In genomic region chr10:89076120-89076519, GRCh38 we compare ENCODE assay signal across 27 cellular contexts.
DNase-seq lines count a peak whose midpoint lies in the region; ATAC-seq, FAIRE-seq and TF ChIP-seq lines count a peak whose summit lies in the region.
"Had no signal": no experiment of that assay in that cellular context is flagged by ENCODE, and none has a peak within 500 bp of the region (broad histone marks: within the 10 kb centered on the region; RNA-seq: fewer than 3 reads in every experiment).

No MANE protein-coding gene starts in this region.

- POLR2A ChIA-PET in T-cell (lab: Charles Lee): interaction anchor here in 1 of 2 donors (0.6 kb wide), 1 partner anchor 1717 kb away, joined by 3 read pairs; no protein-coding TSS in a partner anchor

- no peak overlapping the region for H3K4me3 Mint-ChIP-seq in activated CD4-positive, alpha-beta T cell treated with anti-CD3 and anti-CD28 coated beads, Interleukin-2, amount 10 ng/mL, durations not matched to agents 24 days and 14 days
- H3K4me3 Mint-ChIP-seq in T-cell: no peak overlapping the region
- H3K4me3 Mint-ChIP-seq: CD4-positive, alpha-beta T cell had no signal

- intact Hi-C loops in activated CD4-positive, alpha-beta T cell treated with anti-CD3 and anti-CD28 coated beads, Interleukin-2, amount 10 ng/mL, durations not matched to agents 24 days and 14 days (cut with micrococcal nuclease): loop anchor here (1.0 to 2.0 kb wide), 2 partner anchors 8 to 87 kb away; no protein-coding TSS in a partner anchor

- H3K4me3 ChIP-seq in keratinocyte (ENCODE audit: control insufficient read depth in 2 of 3, extremely low read depth in 1 of 3, insufficient read depth in 2 of 3, low read depth in 1 of 3, low read length in 3 of 3): no peak overlapping the region
- H3K4me3 ChIP-seq: BLaER1 treated with 17β-estradiol and CSF1 and Interleukin-3, amounts not matched to agents 10 nM and 100 nM; GM23248; PC-9 had no signal

- dilution Hi-C loops in keratinocyte (cut with MboI; ENCODE audit: extremely low pct_ligation_motif_present, low sequenced_read_pairs): no loop called here

- H3K27me3 ChIP-seq in keratinocyte (ENCODE audit: control insufficient read depth, extremely low read depth, insufficient read depth, low read length): no peaks in the 10 kb centered on the region
- H3K27me3 ChIP-seq: BLaER1 treated with 17β-estradiol and CSF1 and Interleukin-3, amounts not matched to agents 10 nM and 100 nM had no signal

- H4K20me1 ChIP-seq in keratinocyte (ENCODE audit: control insufficient read depth, extremely low read depth, insufficient read depth, low read length): no peaks in the 10 kb centered on the region
- H4K20me1 ChIP-seq: BLaER1 treated with 17β-estradiol and CSF1 and Interleukin-3, amounts not matched to agents 10 nM and 100 nM had no signal

- in situ Hi-C loops in ACHN (cut with HindIII; ENCODE audit: low pct_ligation_motif_present, low pct_unique_long_range_greater_than_20kb, low sequenced_read_pairs): no loop called here

- peaks cover 24% of the 10 kb centered on the region for H3K27me3 Mint-ChIP-seq in activated CD4-positive, alpha-beta T cell treated with anti-CD3 and anti-CD28 coated beads, Interleukin-2, amount 10 ng/mL, durations not matched to agents 24 days and 14 days
- peaks cover 0 to 8% of the 10 kb centered on the region in 2 donors for H3K27me3 Mint-ChIP-seq in T-cell

- no peak for TF ChIP-seq CTCF in keratinocyte (optimal IDR thresholded peaks at IDR 0.05 in 1 of 3, IDR thresholded peaks at IDR 0.05 in 1 of 3, conservative IDR thresholded peaks at IDR 0.05 in 1 of 3; ENCODE audit: extremely low read depth in 1 of 3, insufficient read depth in 2 of 3, low read length in 3 of 3)

- H3K9me3 ChIP-seq in keratinocyte (ENCODE audit: control insufficient read depth, low read depth, low read length): no peaks in the 10 kb centered on the region
- H3K9me3 ChIP-seq: BLaER1 treated with 17β-estradiol and CSF1 and Interleukin-3, amounts not matched to agents 10 nM and 100 nM had no signal

- no peaks in the 10 kb centered on the region for H3K79me2 ChIP-seq in keratinocyte (ENCODE audit: control insufficient read depth, insufficient read depth, low read length)

- H3K4me1 ChIP-seq in keratinocyte (ENCODE audit: control insufficient read depth, extremely low read depth, insufficient read depth, low read length): peaks cover 4% of the 10 kb centered on the region

- no peaks in the 10 kb centered on the region for H3K36me3 Mint-ChIP-seq in activated CD4-positive, alpha-beta T cell treated with anti-CD3 and anti-CD28 coated beads, Interleukin-2, amount 10 ng/mL, durations not matched to agents 24 days and 14 days (ENCODE audit: low read depth)
- H3K36me3 Mint-ChIP-seq in activated naive CD4-positive, alpha-beta T cell treated with anti-CD3 and anti-CD28 coated beads, Interleukin-2, amount 50 U/mL, for 72 hours: no peaks in the 10 kb centered on the region
- no peaks in the 10 kb centered on the region for H3K36me3 Mint-ChIP-seq in T-cell

- ATAC-seq in activated naive CD4-positive, alpha-beta T cell treated with anti-CD3 and anti-CD28 coated beads, Interleukin-2, amount 50 U/mL, for 72 hours: peak; percentile 77
- ATAC-seq in T-cell (replicated peaks in 1 of 4): no peak
- ATAC-seq: HepG2 had no signal

- no peaks in the 10 kb centered on the region for H3K9me3 Mint-ChIP-seq in activated CD4-positive, alpha-beta T cell treated with anti-CD3 and anti-CD28 coated beads, Interleukin-2, amount 10 ng/mL, durations not matched to agents 24 days and 14 days
- H3K9me3 Mint-ChIP-seq in activated naive CD4-positive, alpha-beta T cell treated with anti-CD3 and anti-CD28 coated beads, Interleukin-2, amount 50 U/mL, for 72 hours: no peaks in the 10 kb centered on the region
- H3K9me3 Mint-ChIP-seq in T-cell: no peaks in the 10 kb centered on the region
- H3K9me3 Mint-ChIP-seq: CD4-positive, alpha-beta T cell had no signal

- CTCF ChIA-PET in T-cell (lab: Charles Lee): no interaction called here

- no peaks in the 10 kb centered on the region for H3K9me1 ChIP-seq in keratinocyte (ENCODE audit: control insufficient read depth, extremely low read depth, insufficient read depth, low read length)

- no peaks in the 10 kb centered on the region for H3K36me3 ChIP-seq in keratinocyte (ENCODE audit: control insufficient read depth in 2 of 2, extremely low read depth in 1 of 2, insufficient read depth in 2 of 2, low read length in 2 of 2)
- H3K36me3 ChIP-seq: BLaER1 treated with 17β-estradiol and CSF1 and Interleukin-3, amounts not matched to agents 10 nM and 100 nM had no signal

- peak overlapping the region; percentile 16 for H3K27ac Mint-ChIP-seq in activated CD4-positive, alpha-beta T cell treated with anti-CD3 and anti-CD28 coated beads, Interleukin-2, amount 10 ng/mL, durations not matched to agents 24 days and 14 days
- H3K27ac Mint-ChIP-seq in activated naive CD4-positive, alpha-beta T cell treated with anti-CD3 and anti-CD28 coated beads, Interleukin-2, amount 50 U/mL, for 72 hours: peak overlapping the region in 1 of 2 donors; percentile 59
- H3K27ac Mint-ChIP-seq in T-cell: no peak overlapping the region
- H3K27ac Mint-ChIP-seq: CD4-positive, alpha-beta T cell had no signal

- FAIRE-seq in keratinocyte (lab: Jason Lieb, UNC): peak; percentile 23
- FAIRE-seq: A204.1, D721Med, G401.6, HepG2 had no signal

- H3K4me2 ChIP-seq in keratinocyte (ENCODE audit: control insufficient read depth, extremely low read depth, insufficient read depth, low read depth, low read length): no peak overlapping the region
- H3K4me2 ChIP-seq: PC-9 had no signal

- DNase-seq in activated CD4-positive, alpha-beta T cell treated with anti-CD3 and anti-CD28 coated beads, Interleukin-2, amount 10 ng/mL, durations not matched to agents 24 days and 14 days: no peak
- DNase-seq in activated CD4-positive, alpha-beta T cell treated with anti-CD3 and anti-CD28 coated beads for 4 hours: no peak
- DNase-seq in activated naive CD4-positive, alpha-beta T cell treated with anti-CD3 and anti-CD28 coated beads, Interleukin-2, amount 50 U/mL, for 72 hours (ENCODE audit: low spot score in 2 of 2): no peak
- no peak for DNase-seq in activated naive CD4-positive, alpha-beta T cell treated with anti-CD3 and anti-CD28 coated beads, Interleukin-2, amount 50 U/mL, for 16 hours
- no peak for DNase-seq in keratinocyte (ENCODE audit: low read depth, low spot score)
- DNase-seq in ACHN: no peak
- no peak for DNase-seq in T-cell
- DNase-seq: AML-193; CD4-positive, alpha-beta T cell; DMS53; GM23248; H7; Karpas-422; NCI-H1092; NCI-H1417 treated with DMSO at 0.1 percent for 48 hours; NCI-H1694 treated with DMSO at 0.1 percent for 48 hours; NCI-H2081; NCI-H2227 treated with DMSO at 0.1 percent for 48 hours; NCI-H526 treated with DMSO at 0.1 percent for 48 hours; PC-9; Right ventricle myocardium superior; RPMI8226 had no signal

- no peak overlapping the region for H3K27ac ChIP-seq in keratinocyte (ENCODE audit: control insufficient read depth, insufficient read depth, low read length)
- H3K27ac ChIP-seq: BLaER1 treated with 17β-estradiol and CSF1 and Interleukin-3, amounts not matched to agents 10 nM and 100 nM; GM23248; PC-9 had no signal

- peaks cover 19% of the 10 kb centered on the region for H3K4me1 Mint-ChIP-seq in activated CD4-positive, alpha-beta T cell treated with anti-CD3 and anti-CD28 coated beads, Interleukin-2, amount 10 ng/mL, durations not matched to agents 24 days and 14 days
- H3K4me1 Mint-ChIP-seq in T-cell: peaks cover 0 to 7% (median 3%) of the 10 kb centered on the region in 3 donors

- no peak overlapping the region for H3K9ac ChIP-seq in keratinocyte (ENCODE audit: control insufficient read depth, extremely low read depth, insufficient read depth, low read length)
- H3K9ac ChIP-seq: BLaER1 treated with 17β-estradiol and CSF1 and Interleukin-3, amounts not matched to agents 10 nM and 100 nM; GM23248 had no signal

- H2AFZ ChIP-seq in keratinocyte (ENCODE audit: control insufficient read depth, low read length): no peak overlapping the region
- H2AFZ ChIP-seq: GM23248, PC-9 had no signal

Comparison
In these comparisons a context has a peak if more than half of its experiments do, and no peak if none do; other contexts are left out.
1. ATAC-seq: peak in activated naive CD4-positive, alpha-beta T cell treated with anti-CD3 and anti-CD28 coated beads, Interleukin-2, amount 50 U/mL, for 72 hours (2 of 2); none in T-cell (0 of 4).